Comparison of ENCODE assay signal across 1 cellular context in the genomic region with DNA sequence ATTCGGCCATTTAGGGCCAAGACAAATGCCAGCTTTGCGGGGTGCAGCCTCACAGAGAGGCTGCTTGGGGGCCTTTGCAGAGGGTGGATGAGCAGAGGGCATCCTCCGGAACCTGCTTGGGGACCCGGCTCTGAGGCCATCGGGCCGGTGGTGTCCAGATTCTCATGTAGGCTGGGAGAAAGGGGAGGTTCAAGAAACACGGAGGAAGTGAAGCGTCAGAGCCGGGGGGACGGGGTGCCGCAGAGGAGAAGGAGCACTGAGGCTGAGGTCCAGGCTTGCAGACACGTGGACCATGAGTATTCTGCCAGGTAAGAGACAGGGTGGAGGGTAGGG.
TF ChIP-seq lines count a peak whose summit lies in the region.

No MANE protein-coding gene starts in this region.

TF ChIP-seq in H1, 55 proteins besides CTCF, POLR2A, EP300 and RAD21:
- TF ChIP-seq SP2 (IDR thresholded peaks at IDR 0.05; ENCODE audit: low read length) = no peak
- TF ChIP-seq, protein P1, sequence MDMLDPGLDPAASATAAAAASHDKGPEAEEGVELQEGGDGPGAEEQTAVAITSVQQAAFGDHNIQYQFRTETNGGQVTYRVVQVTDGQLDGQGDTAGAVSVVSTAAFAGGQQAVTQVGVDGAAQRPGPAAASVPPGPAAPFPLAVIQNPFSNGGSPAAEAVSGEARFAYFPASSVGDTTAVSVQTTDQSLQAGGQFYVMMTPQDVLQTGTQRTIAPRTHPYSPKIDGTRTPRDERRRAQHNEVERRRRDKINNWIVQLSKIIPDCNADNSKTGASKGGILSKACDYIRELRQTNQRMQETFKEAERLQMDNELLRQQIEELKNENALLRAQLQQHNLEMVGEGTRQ (IDR thresholded peaks at IDR 0.05; ENCODE audit: low read length) = no peak
- TF ChIP-seq CHD2 (IDR thresholded peaks at IDR 0.05; ENCODE audit: low read length) = no peak
- TF ChIP-seq NANOG (IDR thresholded peaks at IDR 0.05; ENCODE audit: insufficient read depth, low read depth, low read length, poor library complexity, severe bottlenecking) = no peak
- no peak for TF ChIP-seq PHF8 (conservative IDR thresholded peaks at IDR 0.05; ENCODE audit: low read depth, low read length)
- no peak for TF ChIP-seq CBX5 (IDR thresholded peaks at IDR 0.05; ENCODE audit: low read depth, low read length)
- TF ChIP-seq CTBP2 (IDR thresholded peaks at IDR 0.05; ENCODE audit: borderline replicate concordance, insufficient read depth, insufficient read length, low read length) = no peak
